ENCODE assay signal across 9 cellular contexts in the genomic region with DNA sequence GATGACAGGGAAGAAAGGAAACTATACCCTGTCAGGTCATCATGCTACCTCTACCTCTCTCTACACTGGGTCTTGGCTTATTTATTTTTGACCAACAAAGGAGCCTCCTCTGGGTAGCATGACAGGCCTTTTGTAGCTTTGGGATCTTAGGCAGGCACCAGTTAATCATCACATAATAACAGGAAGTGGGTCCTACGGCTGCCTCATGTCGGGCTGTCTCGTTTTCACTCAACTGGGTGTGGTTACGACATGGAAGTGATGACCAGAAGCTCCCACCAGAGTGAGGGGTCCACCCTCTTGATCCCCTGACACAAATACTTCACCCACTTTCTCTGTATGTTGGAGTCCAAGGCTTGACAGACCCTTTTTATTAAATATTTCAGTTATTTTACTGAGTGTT.
A peak's percentile ranks its signal among the peaks of the same experiment; 100 is the strongest.
DNase-seq lines count a peak whose midpoint lies in the region; ATAC-seq and TF ChIP-seq lines count a peak whose summit lies in the region.
"Had no signal": no experiment of that assay in that cellular context is flagged by ENCODE, and none has a peak within 500 bp of the region (broad histone marks: within the 10 kb centered on the region; RNA-seq: fewer than 3 reads in every experiment).

No MANE protein-coding gene starts in this region.

- H2AFZ ChIP-seq in PC-9: no peak overlapping the region

- H3K9me3 Mint-ChIP-seq in CD4-positive, alpha-beta T cell: no peaks in the 10 kb centered on the region
- H3K9me3 Mint-ChIP-seq in activated naive CD4-positive, alpha-beta T cell treated with anti-CD3 and anti-CD28 coated beads, Interleukin-2, amount 10 ng/mL, durations not matched to agents 7 days and 5 days: no peaks in the 10 kb centered on the region

- peak; percentile 44 for ATAC-seq in CD4-positive, alpha-beta T cell (ENCODE audit: poor library complexity)
- ATAC-seq in GM19455 (IDR thresholded peaks at IDR 0.05; ENCODE audit: unreplicated experiment) (peak; percentile 84), HG03439 (IDR thresholded peaks at IDR 0.05; ENCODE audit: unreplicated experiment) (peak; percentile 82), left cardiac atrium (no peak)

- no peaks in the 10 kb centered on the region for H3K9me2 ChIP-seq in PC-9 (ENCODE audit: insufficient read depth)

- DNase-seq in CD4-positive, alpha-beta T cell: peak in 4 of 10 experiments; percentile 7 to 22 (median 10)
- peak; percentile 52 for DNase-seq in activated naive CD4-positive, alpha-beta T cell treated with anti-CD3 and anti-CD28 coated beads, Interleukin-2, amount 10 ng/mL, durations not matched to agents 7 days and 5 days
- no peak for DNase-seq in PC-9
- no peak for DNase-seq in GM10266 (ENCODE audit: extremely low spot score)
- no peak for DNase-seq in left cardiac atrium
- no peak for DNase-seq in hepatic stellate cell (ENCODE audit: low spot score)

- no peaks in the 10 kb centered on the region for H3K9me3 ChIP-seq in CD4-positive, alpha-beta T cell (ENCODE audit: control insufficient read depth, low read length)
- no peaks in the 10 kb centered on the region for H3K9me3 ChIP-seq in PC-9 (ENCODE audit: insufficient read depth, low read depth)

- H3K36me3 ChIP-seq in PC-9 (ENCODE audit: low read depth): no peaks in the 10 kb centered on the region

- POLR2A ChIA-PET in CD4-positive, alpha-beta T cell (lab: Charles Lee): interaction anchor here (1.1 to 1.3 kb wide), 4 partner anchors 7 to 140 kb away, joined by 3 to 4 read pairs (median 3); no protein-coding TSS in a partner anchor
- POLR2A ChIA-PET in PC-9 (lab: Charles Lee; ENCODE audit: unreplicated experiment): no interaction called here

- H3K4me1 ChIP-seq in PC-9 (replicated peaks; ENCODE audit: insufficient read depth): peaks cover 61% of the 10 kb centered on the region

- no peaks in the 10 kb centered on the region for H4K20me1 ChIP-seq in PC-9 (ENCODE audit: insufficient read depth)

- no peak for TF ChIP-seq CTCF in CD4-positive, alpha-beta T cell (IDR thresholded peaks at IDR 0.05)
- TF ChIP-seq CTCF in PC-9 (conservative IDR thresholded peaks at IDR 0.05): no peak
- no peak for TF ChIP-seq CTCF in GM10266 (IDR thresholded peaks at IDR 0.05; ENCODE audit: control insufficient read depth, insufficient read depth, low read depth, missing control alignments)

- no peak overlapping the region for H3K4me2 ChIP-seq in PC-9

- peak overlapping the region; percentile 41 for H3K27ac Mint-ChIP-seq in CD4-positive, alpha-beta T cell
- H3K27ac Mint-ChIP-seq in activated naive CD4-positive, alpha-beta T cell treated with anti-CD3 and anti-CD28 coated beads, Interleukin-2, amount 10 ng/mL, durations not matched to agents 7 days and 5 days: peak overlapping the region; percentile 34

- peak overlapping the region; percentile 51 for H3K4me3 Mint-ChIP-seq in CD4-positive, alpha-beta T cell
- H3K4me3 Mint-ChIP-seq in activated naive CD4-positive, alpha-beta T cell treated with anti-CD3 and anti-CD28 coated beads, Interleukin-2, amount 10 ng/mL, durations not matched to agents 7 days and 5 days: no peak overlapping the region

- no TSS peak for BruUV-seq in PC-9 (replicated peaks; lab: Mats Ljungman, UMichigan)

- no peak overlapping the region for H3K27ac ChIP-seq in CD4-positive, alpha-beta T cell (ENCODE audit: low read depth, low read length)
- no peak overlapping the region for H3K27ac ChIP-seq in PC-9

- peaks cover 48% of the 10 kb centered on the region for H3K4me1 Mint-ChIP-seq in CD4-positive, alpha-beta T cell (ENCODE audit: low read depth)
- H3K4me1 Mint-ChIP-seq in activated naive CD4-positive, alpha-beta T cell treated with anti-CD3 and anti-CD28 coated beads, Interleukin-2, amount 10 ng/mL, durations not matched to agents 7 days and 5 days: peaks cover 39% of the 10 kb centered on the region

- no peak overlapping the region for H3K4me3 ChIP-seq in PC-9
- H3K4me3 ChIP-seq: lung had no signal

- H3K27me3 Mint-ChIP-seq in CD4-positive, alpha-beta T cell: no peaks in the 10 kb centered on the region
- peaks cover 5% of the 10 kb centered on the region for H3K27me3 Mint-ChIP-seq in activated naive CD4-positive, alpha-beta T cell treated with anti-CD3 and anti-CD28 coated beads, Interleukin-2, amount 10 ng/mL, durations not matched to agents 7 days and 5 days

- CTCF ChIA-PET in CD4-positive, alpha-beta T cell (lab: Charles Lee): no interaction called here
- CTCF ChIA-PET in activated naive CD4-positive, alpha-beta T cell treated with anti-CD3 and anti-CD28 coated beads, Interleukin-2, amount 10 ng/mL, durations not matched to agents 7 days and 5 days (lab: Charles Lee): interaction anchor here (1.2 to 1.5 kb wide), 2 partner anchors 10 to 58 kb away, joined by 3 to 11 read pairs; no protein-coding TSS in a partner anchor
- CTCF ChIA-PET in PC-9 (lab: Charles Lee): no interaction called here

- no peaks in the 10 kb centered on the region for H3K27me3 ChIP-seq in CD4-positive, alpha-beta T cell (ENCODE audit: control insufficient read depth, insufficient read depth, low read length)
- no peaks in the 10 kb centered on the region for H3K27me3 ChIP-seq in PC-9 (ENCODE audit: insufficient read depth, low read depth)

- peaks cover 39% of the 10 kb centered on the region for H3F3A ChIP-seq in PC-9 (ENCODE audit: insufficient read depth, low read depth)

- no peaks in the 10 kb centered on the region for H3K36me3 Mint-ChIP-seq in CD4-positive, alpha-beta T cell (ENCODE audit: low read depth)
- H3K36me3 Mint-ChIP-seq in activated naive CD4-positive, alpha-beta T cell treated with anti-CD3 and anti-CD28 coated beads, Interleukin-2, amount 10 ng/mL, durations not matched to agents 7 days and 5 days: no peaks in the 10 kb centered on the region

- no peaks in the 10 kb centered on the region for H3K79me2 ChIP-seq in PC-9 (ENCODE audit: low read depth)

- intact Hi-C loops in CD4-positive, alpha-beta T cell (cut with DNase I, micrococcal nuclease): no loop called here
- intact Hi-C loops in PC-9 (cut with micrococcal nuclease; ENCODE audit: unreplicated experiment): loop anchor here (5.0 kb wide), 3 partner anchors 58 to 422 kb away; a partner anchor contains a TSS
- intact Hi-C loops in left cardiac atrium (cut with DNase I): no loop called here

Comparison
In these comparisons a context has a peak if more than half of its experiments do, and no peak if none do; other contexts are left out.
1. ATAC-seq: peak in CD4-positive, alpha-beta T cell (single experiment), GM19455 (single experiment) and HG03439 (single experiment); none in left cardiac atrium (0 of 2).